In genomic region chr3:32276279-32276841, GRCh38 we compare ENCODE assay signal across 16 cellular contexts. TPM values are rescaled to one million over a fixed set of nuclear protein-coding genes. Genes with fewer than 3 reads are reported as not detected.
DNase-seq lines count a peak whose midpoint lies in the region; ATAC-seq and TF ChIP-seq lines count a peak whose summit lies in the region.
"Had no signal": no experiment of that assay in that cellular context is flagged by ENCODE, and none has a peak within 500 bp of the region (broad histone marks: within the 10 kb centered on the region; RNA-seq: fewer than 3 reads in every experiment).

No MANE protein-coding gene starts in this region.

- no peak overlapping the region for H2BK5ac ChIP-seq in mesendoderm (ENCODE audit: low read length)

- no CpG with 5 or more reads among the region's 4 CpGs for WGBS in mesendoderm (ENCODE audit: extremely low coverage, insufficient coverage, low lambda C conversion rate)

- H3K23ac ChIP-seq in mesendoderm (ENCODE audit: low read length) = peak overlapping the region; percentile 60

- H3K4me3 Mint-ChIP-seq in Calu3 (ENCODE audit: low read depth, unreplicated experiment) = no peak overlapping the region
- H3K4me3 Mint-ChIP-seq: CD8-positive, alpha-beta T cell; effector memory CD8-positive, alpha-beta T cell had no signal

- DNase-seq in Calu3 (peak; percentile 48), NB4 (ENCODE audit: low read depth) (peak; percentile 83), cardiac fibroblast (ENCODE audit: low read depth in 2 of 2) (peak; percentile 72 to 75), mesendoderm (no peak), caudate nucleus (lab: John Stamatoyannopoulos, UW) (no peak), left cardiac atrium (no peak)
- DNase-seq: activated CD4-positive, alpha-beta T cell treated with anti-CD3 and anti-CD28 coated beads for 1 hour; activated naive CD4-positive, alpha-beta T cell; CD8-positive, alpha-beta T cell; effector memory CD8-positive, alpha-beta T cell; GM23248; NCI-H524 treated with DMSO at 0.1 percent for 48 hours had no signal

- H3K27ac ChIP-seq in mesendoderm (ENCODE audit: low read depth, low read length) (no peak overlapping the region), caudate nucleus (ENCODE audit: low read depth, low read length) (no peak overlapping the region)
- H3K27ac ChIP-seq: GM23248, SK-N-MC had no signal

- no peak overlapping the region for H2BK120ac ChIP-seq in mesendoderm (ENCODE audit: low read depth, low read length)

- no peak overlapping the region for H3K4me2 ChIP-seq in mesendoderm (ENCODE audit: low read length)
- H3K4me2 ChIP-seq: smooth muscle cell had no signal

- H3K18ac ChIP-seq in mesendoderm (ENCODE audit: low read length) = no peak overlapping the region

- no peaks in the 10 kb centered on the region for H3K27me3 Mint-ChIP-seq in Calu3 (ENCODE audit: unreplicated experiment)

- no peaks in the 10 kb centered on the region for H3K36me3 ChIP-seq in mesendoderm (ENCODE audit: control insufficient read depth, insufficient read depth, low read length)

- no peak overlapping the region for H3K4me3 ChIP-seq in NB4 (ENCODE audit: low read depth, low read length)
- no peak overlapping the region for H3K4me3 ChIP-seq in cardiac fibroblast (replicated peaks in 1 of 2; ENCODE audit: low read depth in 2 of 2, low read length in 2 of 2)
- no peak overlapping the region for H3K4me3 ChIP-seq in mesendoderm (ENCODE audit: low read length)
- H3K4me3 ChIP-seq: GM23248, SK-N-MC, smooth muscle cell had no signal

- no peak for TF ChIP-seq POLR2A in NB4 (IDR thresholded peaks at IDR 0.05; ENCODE audit: extremely low read depth, insufficient read length)

- no peaks in the 10 kb centered on the region for H3K79me2 ChIP-seq in mesendoderm (ENCODE audit: control insufficient read depth, insufficient read depth, low read length)

- no peaks in the 10 kb centered on the region for H3K27me3 ChIP-seq in mesendoderm (ENCODE audit: insufficient read depth, low read length, poor library complexity)

- BruUV-seq in Calu3 (replicated peaks; lab: Mats Ljungman, UMichigan) = no TSS peak

- no peak for ATAC-seq in HG02642 (IDR thresholded peaks at IDR 0.05; ENCODE audit: poor library complexity, unreplicated experiment)
- ATAC-seq in HG02678 (IDR thresholded peaks at IDR 0.05; ENCODE audit: unreplicated experiment) = no peak
- ATAC-seq in left cardiac atrium = no peak
- ATAC-seq: CD8-positive, alpha-beta T cell; effector memory CD8-positive, alpha-beta T cell had no signal

- H3K56ac ChIP-seq in mesendoderm (ENCODE audit: low read length) = no peak overlapping the region

- H3K4me1 ChIP-seq in mesendoderm (ENCODE audit: control insufficient read depth, low read depth, low read length) = no peaks in the 10 kb centered on the region

- no peak overlapping the region for H4K5ac ChIP-seq in mesendoderm (ENCODE audit: low read length)

- H3K79me1 ChIP-seq in mesendoderm (ENCODE audit: low read length) = no peaks in the 10 kb centered on the region

- H3K9me3 Mint-ChIP-seq in Calu3 (ENCODE audit: low read depth, unreplicated experiment) = no peaks in the 10 kb centered on the region
- H3K9me3 Mint-ChIP-seq: CD8-positive, alpha-beta T cell; effector memory CD8-positive, alpha-beta T cell had no signal

- no peak overlapping the region for H3K27ac Mint-ChIP-seq in Calu3 (ENCODE audit: unreplicated experiment)
- H3K27ac Mint-ChIP-seq: CD8-positive, alpha-beta T cell; effector memory CD8-positive, alpha-beta T cell had no signal

- CTCF ChIA-PET in Calu3 (lab: Charles Lee) = interaction anchor here (0.7 to 0.8 kb wide), 2 partner anchors 27 to 33 kb away, joined by 3 to 8 read pairs; no protein-coding TSS in a partner anchor

- peaks cover 18% of the 10 kb centered on the region for H3K4me1 Mint-ChIP-seq in Calu3 (ENCODE audit: low read depth, unreplicated experiment)

- TF ChIP-seq CTCF in Calu3 (IDR thresholded peaks at IDR 0.05; ENCODE audit: unreplicated experiment) = no peak
- TF ChIP-seq CTCF in NB4 (IDR thresholded peaks at IDR 0.05; ENCODE audit: low read depth, low read length) = no peak
- no peak for TF ChIP-seq CTCF in cardiac fibroblast (IDR thresholded peaks at IDR 0.05; ENCODE audit: low read depth, low read length)

- H3K9ac ChIP-seq in mesendoderm (ENCODE audit: low read length) = no peak overlapping the region
- H3K9ac ChIP-seq: GM23248 had no signal

- intact Hi-C loops in Calu3 (cut with micrococcal nuclease; ENCODE audit: unreplicated experiment) = no loop called here
- intact Hi-C loops in left cardiac atrium (cut with DNase I) = no loop called here

- H3K4ac ChIP-seq in mesendoderm (ENCODE audit: low read depth, low read length) = no peak overlapping the region

- H4K8ac ChIP-seq in mesendoderm (ENCODE audit: low read depth, low read length) = no peak overlapping the region

- H2AK5ac ChIP-seq in mesendoderm (ENCODE audit: low read length) = no peak overlapping the region

- H2BK15ac ChIP-seq in mesendoderm (replicated peaks; ENCODE audit: low read depth) = no peak overlapping the region

- no peaks in the 10 kb centered on the region for H3K36me3 Mint-ChIP-seq in Calu3 (ENCODE audit: insufficient read depth, unreplicated experiment)
- H3K36me3 Mint-ChIP-seq: CD8-positive, alpha-beta T cell had no signal

RNA-seq across cellular contexts. Expression of gene CMTM8, which starts 37.9 kb away (rescaled TPM):
- total RNA-seq in Calu3 (2022) (19.0 and 19.9 TPM in 2 replicates), left cardiac atrium (1 to 10 TPM; 5.7 to 6.3 TPM)
- polyA plus RNA-seq in mesendoderm (2013, experiment 1 of 2) = 7.4 TPM
- 9.2 TPM for polyA plus RNA-seq in mesendoderm (2013, experiment 2 of 2)
- total RNA-seq: GM23248 had no signal
- polyA plus RNA-seq: GM23248 had no signal

Comparison
In these comparisons a context has a peak if more than half of its experiments do, and no peak if none do; other contexts are left out.
1. DNase-seq: peak in Calu3 (single experiment), NB4 (single experiment) and cardiac fibroblast (2 of 2); none in mesendoderm (single experiment), caudate nucleus (0 of 61) and left cardiac atrium (single experiment).